In the genomic region with DNA sequence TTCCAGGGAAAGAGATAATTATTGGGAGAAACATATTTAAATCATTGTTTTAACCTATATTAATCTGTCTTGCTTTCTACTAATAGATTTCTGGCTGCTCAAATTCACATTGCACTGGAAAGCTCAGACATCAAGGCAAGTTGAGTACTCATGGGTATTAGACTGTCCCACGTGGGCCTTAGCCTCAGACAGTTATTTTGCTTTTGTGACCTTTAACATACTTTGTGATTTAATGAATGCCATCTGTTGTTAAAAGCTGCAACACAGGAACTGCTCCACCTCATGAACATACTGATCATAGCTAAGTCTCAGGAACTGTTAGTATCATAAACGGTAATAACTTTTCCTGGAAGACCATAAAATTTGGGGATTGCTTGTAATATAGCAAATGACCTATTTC, we compare ENCODE assay signal across 14 cellular contexts. TPM values are rescaled to one million over a fixed set of nuclear protein-coding genes. Genes with fewer than 3 reads are reported as not detected.
DNase-seq lines count a peak whose midpoint lies in the region; ATAC-seq and TF ChIP-seq lines count a peak whose summit lies in the region.
"Had no signal": no experiment of that assay in that cellular context is flagged by ENCODE, and none has a peak within 500 bp of the region (broad histone marks: within the 10 kb centered on the region; RNA-seq: fewer than 3 reads in every experiment).

No MANE protein-coding gene starts in this region.

- peaks cover 29% of the 10 kb centered on the region for H3K4me1 ChIP-seq in ACC112 (ENCODE audit: control insufficient read depth, insufficient read depth, low read length, unreplicated experiment)

- no peaks in the 10 kb centered on the region for H3K27me3 Mint-ChIP-seq in T-helper 2 cell treated with Interferon-gamma antibody and Interleukin-4, amounts not matched to agents 5 μg/mL and 100 μg/mL, for 36 hours (ENCODE audit: low read depth)
- H3K27me3 Mint-ChIP-seq: IgD-negative memory B cell had no signal

- intact Hi-C loops in left colon (cut with DNase I, micrococcal nuclease): no loop called here

- H3K4me3 Mint-ChIP-seq in T-helper 2 cell treated with Interferon-gamma antibody and Interleukin-4, amounts not matched to agents 5 μg/mL and 100 μg/mL, for 36 hours: no peak overlapping the region
- H3K4me3 Mint-ChIP-seq: IgD-negative memory B cell, natural killer cell had no signal

- no peak overlapping the region for H3K27ac Mint-ChIP-seq in T-helper 2 cell treated with Interferon-gamma antibody and Interleukin-4, amounts not matched to agents 5 μg/mL and 100 μg/mL, for 36 hours
- H3K27ac Mint-ChIP-seq: IgD-negative memory B cell had no signal

- peaks cover 6% of the 10 kb centered on the region; the same call in 1 of the 2 replicates for H3K36me3 ChIP-seq in ACC112 (ENCODE audit: insufficient read depth, low read length)

- no peaks in the 10 kb centered on the region for H3K27me3 ChIP-seq in ACC112 (ENCODE audit: insufficient read depth, low read length)
- H3K27me3 ChIP-seq: cardiac muscle cell had no signal

- H3K4me3 ChIP-seq in ACC112 (ENCODE audit: low read depth, low read length) (no peak overlapping the region), cardiac fibroblast (replicated peaks in 1 of 2; ENCODE audit: low read depth in 2 of 2, low read length in 2 of 2) (no peak overlapping the region)
- H3K4me3 ChIP-seq: cardiac muscle cell had no signal

- H3K36me3 Mint-ChIP-seq in T-helper 2 cell treated with Interferon-gamma antibody and Interleukin-4, amounts not matched to agents 5 μg/mL and 100 μg/mL, for 36 hours (ENCODE audit: low read depth): peaks cover 49% of the 10 kb centered on the region
- H3K36me3 Mint-ChIP-seq: IgD-negative memory B cell had no signal

- H3K9me3 Mint-ChIP-seq in T-helper 2 cell treated with Interferon-gamma antibody and Interleukin-4, amounts not matched to agents 5 μg/mL and 100 μg/mL, for 36 hours: no peaks in the 10 kb centered on the region
- H3K9me3 Mint-ChIP-seq: IgD-negative memory B cell, natural killer cell had no signal

- 0 out of 2 replicates have a peak overlapping the region, but pooled peaks have one; percentile 8 for H3K27ac ChIP-seq in ACC112 (ENCODE audit: low read depth, low read length)
- H3K27ac ChIP-seq: cardiac muscle cell had no signal

- no peaks in the 10 kb centered on the region for H3K79me2 ChIP-seq in ACC112 (ENCODE audit: control insufficient read depth, insufficient read depth, low read length, unreplicated experiment)

- DNase-seq in HS-5 (ENCODE audit: low read depth) (peak; percentile 34), cardiac fibroblast (ENCODE audit: low read depth in 2 of 2) (peak; percentile 88 to 89), left colon (no peak)
- DNase-seq in T-helper 2 cell treated with Interferon-gamma antibody and Interleukin-4, amounts not matched to agents 5 μg/mL and 100 μg/mL, for 36 hours (ENCODE audit: low spot score): no peak
- DNase-seq: hypothalamus, natural killer cell, NCI-H446, T-helper 1 cell had no signal

- H3K4me1 Mint-ChIP-seq in T-helper 2 cell treated with Interferon-gamma antibody and Interleukin-4, amounts not matched to agents 5 μg/mL and 100 μg/mL, for 36 hours (ENCODE audit: low read depth): peaks cover 21% of the 10 kb centered on the region
- H3K4me1 Mint-ChIP-seq: natural killer cell had no signal

- no peak overlapping the region for H2AFZ ChIP-seq in ACC112 (ENCODE audit: low read length, unreplicated experiment)

- no peak for TF ChIP-seq CTCF in cardiac fibroblast (IDR thresholded peaks at IDR 0.05; ENCODE audit: low read depth, low read length)

- peak; percentile 94 for ATAC-seq in left colon
- ATAC-seq in HG02678 (IDR thresholded peaks at IDR 0.05; ENCODE audit: unreplicated experiment): no peak
- ATAC-seq in HG02852 (IDR thresholded peaks at IDR 0.05; ENCODE audit: unreplicated experiment): no peak
- no peak for ATAC-seq in HG02885 (IDR thresholded peaks at IDR 0.05; ENCODE audit: poor library complexity, unreplicated experiment)
- ATAC-seq: natural killer cell had no signal

RNA-seq across cellular contexts. Expression of gene LCT, which starts 2.7 kb away (rescaled TPM):
- total RNA-seq in left colon: under 1 TPM in 1 of 2 donors, not detected in 1; 0.27 TPM

RNA-seq across cellular contexts. Expression of gene MCM6, which starts 36.5 kb away (rescaled TPM):
- 10 to 100 TPM in 1 of 2 donors, 1 to 10 TPM in 1; 7.8 to 14.9 TPM for total RNA-seq in left colon

Comparison
In these comparisons a context has a peak if more than half of its experiments do, and no peak if none do; other contexts are left out.
1. DNase-seq: peak in HS-5 (single experiment) and cardiac fibroblast (2 of 2); none in left colon (0 of 2) and T-helper 2 cell treated with Interferon-gamma antibody and Interleukin-4, amounts not matched to agents 5 μg/mL and 100 μg/mL, for 36 hours (single experiment).